Comparison of ENCODE assay signal across 30 cellular contexts in the genomic region with DNA sequence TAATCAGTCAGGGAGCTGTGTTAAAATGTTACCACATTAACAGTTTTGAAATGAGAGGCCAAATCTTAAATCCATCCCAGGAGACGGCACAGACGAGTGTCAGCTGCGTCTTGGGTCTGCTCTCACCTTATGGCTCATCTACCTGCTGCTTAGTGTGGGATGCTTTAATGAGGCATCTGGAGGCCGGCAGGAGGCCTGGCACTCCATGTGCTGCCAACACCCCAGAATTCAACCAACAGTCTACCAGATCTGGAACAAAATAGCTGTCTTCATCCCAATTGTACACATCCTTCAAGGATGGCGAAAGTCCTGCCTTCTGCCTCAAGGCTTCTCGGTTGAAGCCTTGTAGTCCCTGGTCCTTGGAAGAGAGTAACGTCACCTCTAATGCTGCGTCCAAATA. TPM values are rescaled to one million over a fixed set of nuclear protein-coding genes. Genes with fewer than 3 reads are reported as not detected.
"Had no signal": no experiment of that assay in that cellular context is flagged by ENCODE, and none has a peak within 500 bp of the region (broad histone marks: within the 10 kb centered on the region; RNA-seq: fewer than 3 reads in every experiment).

No MANE protein-coding gene starts in this region.

- ATAC-seq: natural killer cell; psoas muscle; right lobe of liver; stimulated activated memory B cell treated with anti-CD40 and anti-IgM and Interleukin-4, amounts not matched to agents 10 μg/mL and 1 μg/mL and 100 μg/mL, for 72 hours; stimulated activated naive CD8-positive, alpha-beta T cell treated with anti-CD3 and anti-CD28 coated beads, Interleukin-15, amount 100 ng/mL, for 72 hours had no signal

- DNase-seq: hypothalamus; immature natural killer cell; left ventricle myocardium inferior; mesendoderm; naive B cell; natural killer cell; nephron progenitor cell; occipital lobe; psoas muscle; right lobe of liver; stimulated activated CD4-positive, alpha-beta T cell treated with anti-CD3 and anti-CD28 coated beads, Interleukin-1b, Interleukin-23, amount 100 ng/mL, for 48 hours; stimulated activated CD4-positive, alpha-beta T cell treated with anti-CD3 and anti-CD28 coated beads, Interleukin-2, amount 100 ng/mL, for 48 hours; stimulated activated CD4-positive, alpha-beta T cell treated with anti-CD3 and anti-CD28 coated beads, Interleukin-4, amount 100 ng/mL, for 4 hours; stimulated activated CD8-positive, alpha-beta memory T cell treated with anti-CD3 and anti-CD28 coated beads, Interleukin-4, amount 100 ng/mL, for 48 hours; stimulated activated naive CD4-positive, alpha-beta T cell treated with Interleukin-2 at 50 U/mL for 16 hours; stimulated activated naive CD8-positive, alpha-beta T cell treated with anti-CD3 and anti-CD28 coated beads, Interleukin-15, amount 100 ng/mL, for 72 hours; uterus had no signal

RNA-seq across cellular contexts. Expression of gene PRKACG, which starts 12.0 kb away (rescaled TPM):
- total RNA-seq: kidney epithelial cell, left ventricle myocardium inferior, lower leg skin, lung, mesothelial cell of epicardium, mononuclear cell, natural killer cell, occipital lobe, osteocyte, posterior vena cava, psoas muscle, right lobe of liver, skeletal muscle tissue, smooth muscle cell, temporal lobe, tibial nerve, ureter, uterus had no signal
